ENCODE assay signal across 1 cellular context in genomic region chr20:59571151-59571550, GRCh38.
TF ChIP-seq lines count a peak whose summit lies in the region.

No MANE protein-coding gene starts in this region.

TF ChIP-seq in HepG2, 621 proteins besides CTCF, POLR2A, EP300 and RAD21:
- TF ChIP-seq, protein P1, sequence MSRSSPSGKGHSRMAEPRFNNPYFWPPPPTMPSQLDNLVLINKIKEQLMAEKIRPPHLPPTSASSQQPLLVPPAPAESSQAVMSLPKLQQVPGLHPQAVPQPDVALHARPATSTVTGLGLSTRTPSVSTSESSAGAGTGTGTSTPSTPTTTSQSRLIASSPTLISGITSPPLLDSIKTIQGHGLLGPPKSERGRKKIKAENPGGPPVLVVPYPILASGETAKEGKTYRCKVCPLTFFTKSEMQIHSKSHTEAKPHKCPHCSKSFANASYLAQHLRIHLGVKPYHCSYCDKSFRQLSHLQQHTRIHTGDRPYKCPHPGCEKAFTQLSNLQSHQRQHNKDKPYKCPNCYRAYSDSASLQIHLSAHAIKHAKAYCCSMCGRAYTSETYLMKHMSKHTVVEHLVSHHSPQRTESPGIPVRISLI (CRISPR knock-in tag; IDR thresholded peaks at IDR 0.05; ENCODE audit: borderline replicate concordance) = no peak
- 0 out of 2 replicates have a peak, but pooled peaks have one; percentile 52 for TF ChIP-seq DZIP1 (CRISPR knock-in tag; IDR thresholded peaks at IDR 0.05)
